29 cellular contexts compared by ENCODE assay signal in genomic region chr2:100800910-100801309, GRCh38. TPM values are rescaled to one million over a fixed set of nuclear protein-coding genes. Genes with fewer than 3 reads are reported as not detected.
DNase-seq lines count a peak whose midpoint lies in the region; ATAC-seq, FAIRE-seq and TF ChIP-seq lines count a peak whose summit lies in the region.
"Had no signal": no experiment of that assay in that cellular context is flagged by ENCODE, and none has a peak within 500 bp of the region (broad histone marks: within the 10 kb centered on the region; RNA-seq: fewer than 3 reads in every experiment).

No MANE protein-coding gene starts in this region.

- peaks cover 19% of the 10 kb centered on the region for H3K4me1 Mint-ChIP-seq in brain
- H3K4me1 Mint-ChIP-seq: activated naive CD8-positive, alpha-beta T cell treated with anti-CD3 and anti-CD28 coated beads, Interleukin-2, amount 50 U/mL, for 24 hours had no signal

- H3K9ac ChIP-seq in PC-3 (ENCODE audit: low read length) (no peak overlapping the region), keratinocyte (ENCODE audit: control insufficient read depth, extremely low read depth, insufficient read depth, low read length) (no peak overlapping the region), skeletal muscle satellite cell (ENCODE audit: low read depth, low read length) (peak overlapping the region; percentile 38)
- H3K9ac ChIP-seq: BLaER1 treated with 17β-estradiol and CSF1 and Interleukin-3, amounts not matched to agents 10 nM and 100 nM had no signal

- peaks cover 18% of the 10 kb centered on the region for H3K27me3 Mint-ChIP-seq in brain
- H3K27me3 Mint-ChIP-seq: activated naive CD8-positive, alpha-beta T cell treated with anti-CD3 and anti-CD28 coated beads, Interleukin-2, amount 50 U/mL, for 24 hours had no signal

- H2AFZ ChIP-seq in PC-3 (ENCODE audit: low read length) (no peak overlapping the region), keratinocyte (ENCODE audit: control insufficient read depth, low read length) (no peak overlapping the region)

- H3K27ac ChIP-seq in PC-3 (ENCODE audit: low read length) (no peak overlapping the region), keratinocyte (ENCODE audit: control insufficient read depth, insufficient read depth, low read length) (no peak overlapping the region), substantia nigra (ENCODE audit: low read depth, low read length, poor library complexity, severe bottlenecking) (no peak overlapping the region)
- H3K27ac ChIP-seq: BLaER1 treated with 17β-estradiol and CSF1 and Interleukin-3, amounts not matched to agents 10 nM and 100 nM; body of pancreas; psoas muscle; skin epidermis had no signal

- H3K9me1 ChIP-seq in keratinocyte (ENCODE audit: control insufficient read depth, extremely low read depth, insufficient read depth, low read length), result no peaks in the 10 kb centered on the region

- peak overlapping the region in 3 of 5 experiments; percentile 10 to 56 (median 44) for H3K27ac Mint-ChIP-seq in brain
- H3K27ac Mint-ChIP-seq: activated naive CD8-positive, alpha-beta T cell treated with anti-CD3 and anti-CD28 coated beads, Interleukin-2, amount 50 U/mL, for 24 hours; IgD-negative memory B cell had no signal

- H3K4me2 ChIP-seq in PC-3 (ENCODE audit: low read length) (no peak overlapping the region), keratinocyte (ENCODE audit: control insufficient read depth, extremely low read depth, insufficient read depth, low read depth, low read length) (peak overlapping the region; percentile 52), skeletal muscle satellite cell (ENCODE audit: low read length) (peak overlapping the region; percentile 41)
- H3K4me2 ChIP-seq: BLaER1 treated with 17β-estradiol and CSF1 and Interleukin-3, amounts not matched to agents 10 nM and 100 nM had no signal

- no peak overlapping the region for H3K4me3 Mint-ChIP-seq in brain
- H3K4me3 Mint-ChIP-seq: activated naive CD8-positive, alpha-beta T cell treated with anti-CD3 and anti-CD28 coated beads, Interleukin-2, amount 50 U/mL, for 24 hours; IgD-negative memory B cell; naive thymus-derived CD4-positive, alpha-beta T cell had no signal

- no peak overlapping the region for H3K4me3 ChIP-seq in PC-3 (ENCODE audit: low read length)
- no peak overlapping the region for H3K4me3 ChIP-seq in keratinocyte (ENCODE audit: control insufficient read depth in 2 of 3, extremely low read depth in 1 of 3, insufficient read depth in 2 of 3, low read depth in 1 of 3, low read length in 3 of 3)
- no peak overlapping the region for H3K4me3 ChIP-seq in skeletal muscle satellite cell (ENCODE audit: low read length)
- H3K4me3 ChIP-seq: BLaER1 treated with 17β-estradiol and CSF1 and Interleukin-3, amounts not matched to agents 10 nM and 100 nM; body of pancreas; psoas muscle; skin epidermis; transverse colon had no signal

- ATAC-seq in PC-3, result no peak
- ATAC-seq: activated naive CD8-positive, alpha-beta T cell treated with anti-CD3 and anti-CD28 coated beads, Interleukin-2, amount 50 U/mL, for 24 hours; left colon; naive thymus-derived CD4-positive, alpha-beta T cell; psoas muscle had no signal

- TF ChIP-seq CTCF in PC-3 (conservative IDR thresholded peaks at IDR 0.05; ENCODE audit: low read depth, low read length) (no peak), brain (conservative IDR thresholded peaks at IDR 0.05) (no peak), keratinocyte (optimal IDR thresholded peaks at IDR 0.05 in 1 of 3, IDR thresholded peaks at IDR 0.05 in 1 of 3, conservative IDR thresholded peaks at IDR 0.05 in 1 of 3; ENCODE audit: extremely low read depth in 1 of 3, insufficient read depth in 2 of 3, low read length in 3 of 3) (no peak), GM10266 (IDR thresholded peaks at IDR 0.05; ENCODE audit: control insufficient read depth, insufficient read depth, low read depth, missing control alignments) (no peak)

- CTCF ChIA-PET in PC-3 (lab: Charles Lee), result no interaction called here

- H3K79me2 ChIP-seq in PC-3 (ENCODE audit: low read length), result no peaks in the 10 kb centered on the region
- H3K79me2 ChIP-seq in keratinocyte (ENCODE audit: control insufficient read depth, insufficient read depth, low read length), result no peaks in the 10 kb centered on the region

- DNase-seq in PC-3 (no peak), keratinocyte (ENCODE audit: low read depth, low spot score) (no peak), substantia nigra (lab: John Stamatoyannopoulos, UW) (no peak), GM10266 (ENCODE audit: extremely low spot score) (no peak), NCI-H2227 (lab: John Stamatoyannopoulos, UW; ENCODE audit: unreplicated experiment) (no peak)
- no peak for DNase-seq in activated CD4-positive, alpha-beta T cell treated with anti-CD3 and anti-CD28 coated beads for 4 hours
- DNase-seq: activated CD4-positive, alpha-beta T cell treated with anti-CD3 and anti-CD28 coated beads for 48 hours; activated naive CD8-positive, alpha-beta T cell treated with anti-CD3 and anti-CD28 coated beads, Interleukin-2, amount 50 U/mL, for 24 hours; activated T-cell treated with anti-CD3 and anti-CD28 coated beads, Interleukin-2, amount 50 U/mL, for 48 hours; body of pancreas; COR-L47; effector CD4-positive, alpha-beta T cell; foreskin melanocyte; GDM1; left colon; mesendoderm; naive thymus-derived CD4-positive, alpha-beta T cell; NCI-H1092 treated with DMSO at 0.1 percent for 48 hours; NCI-H2029; NCI-H345; NCI-H748 treated with DMSO at 0.1 percent for 48 hours; psoas muscle; stimulated activated CD8-positive, alpha-beta memory T cell treated with anti-CD3 and anti-CD28 coated beads, Interleukin-4, amount 100 ng/mL, for 48 hours; transverse colon had no signal

- H3K36me3 ChIP-seq in PC-3 (ENCODE audit: low read depth, low read length) (no peaks in the 10 kb centered on the region), keratinocyte (ENCODE audit: control insufficient read depth in 2 of 2, extremely low read depth in 1 of 2, insufficient read depth in 2 of 2, low read length in 2 of 2) (no peaks in the 10 kb centered on the region), skeletal muscle satellite cell (ENCODE audit: insufficient read depth, low read length) (no peaks in the 10 kb centered on the region)
- H3K36me3 ChIP-seq: BLaER1 treated with 17β-estradiol and CSF1 and Interleukin-3, amounts not matched to agents 10 nM and 100 nM; transverse colon had no signal

- peak; percentile 48 for FAIRE-seq in keratinocyte (lab: Jason Lieb, UNC)

- peaks cover 0 to 5% (median 0%) of the 10 kb centered on the region in 5 experiments for H3K9me3 Mint-ChIP-seq in brain
- H3K9me3 Mint-ChIP-seq: activated naive CD8-positive, alpha-beta T cell treated with anti-CD3 and anti-CD28 coated beads, Interleukin-2, amount 50 U/mL, for 24 hours; naive thymus-derived CD4-positive, alpha-beta T cell had no signal

- H3F3A ChIP-seq in PC-3 (ENCODE audit: low read length, unreplicated experiment), result no peaks in the 10 kb centered on the region

- BruUV-seq in PC-3 (replicated peaks; lab: Mats Ljungman, UMichigan), result TSS peak; percentile 88

- H3K36me3 Mint-ChIP-seq in brain, result no peaks in the 10 kb centered on the region
- H3K36me3 Mint-ChIP-seq: IgD-negative memory B cell; naive thymus-derived CD4-positive, alpha-beta T cell had no signal

- H4K20me1 ChIP-seq in PC-3 (ENCODE audit: low read length) (no peaks in the 10 kb centered on the region), keratinocyte (ENCODE audit: control insufficient read depth, extremely low read depth, insufficient read depth, low read length) (no peaks in the 10 kb centered on the region)
- H4K20me1 ChIP-seq: BLaER1 treated with 17β-estradiol and CSF1 and Interleukin-3, amounts not matched to agents 10 nM and 100 nM had no signal

- intact Hi-C loops in PC-3 (cut with micrococcal nuclease), result loop anchor here (1.0 kb wide), 1 partner anchor 15 kb away; no protein-coding TSS in a partner anchor

- POLR2A ChIA-PET in PC-3 (lab: Charles Lee; ENCODE audit: unreplicated experiment), result interaction anchor here (1.6 kb wide), 1 partner anchor 18 kb away, joined by 7 read pairs; no protein-coding TSS in a partner anchor

- no peaks in the 10 kb centered on the region; the same call in 1 of the 2 replicates for H3K9me2 ChIP-seq in PC-3 (replicated peaks; ENCODE audit: low read length)

- H3K4me1 ChIP-seq in PC-3 (ENCODE audit: insufficient read depth, low read length) (peaks cover 11% of the 10 kb centered on the region), keratinocyte (ENCODE audit: control insufficient read depth, extremely low read depth, insufficient read depth, low read length) (peaks cover 23% of the 10 kb centered on the region), skeletal muscle satellite cell (ENCODE audit: control insufficient read depth, insufficient read depth, low read length) (peaks cover 18% of the 10 kb centered on the region)
- H3K4me1 ChIP-seq: BLaER1 treated with 17β-estradiol and CSF1 and Interleukin-3, amounts not matched to agents 10 nM and 100 nM; body of pancreas; psoas muscle had no signal

- H3K27me3 ChIP-seq in PC-3 (ENCODE audit: low read length), result no peaks in the 10 kb centered on the region
- no peaks in the 10 kb centered on the region for H3K27me3 ChIP-seq in keratinocyte (ENCODE audit: control insufficient read depth, extremely low read depth, insufficient read depth, low read length)
- H3K27me3 ChIP-seq in skeletal muscle satellite cell (ENCODE audit: control insufficient read depth, insufficient read depth, low read length), result no peaks in the 10 kb centered on the region
- H3K27me3 ChIP-seq: BLaER1 treated with 17β-estradiol and CSF1 and Interleukin-3, amounts not matched to agents 10 nM and 100 nM; body of pancreas; transverse colon had no signal

- dilution Hi-C loops in keratinocyte (cut with MboI; ENCODE audit: extremely low pct_ligation_motif_present, low sequenced_read_pairs), result no loop called here

- H3K9me3 ChIP-seq in PC-3 (ENCODE audit: low read length), result no peaks in the 10 kb centered on the region
- H3K9me3 ChIP-seq in keratinocyte (ENCODE audit: control insufficient read depth, low read depth, low read length), result no peaks in the 10 kb centered on the region
- H3K9me3 ChIP-seq in skeletal muscle satellite cell (replicated peaks; ENCODE audit: low read length), result no peaks in the 10 kb centered on the region
- H3K9me3 ChIP-seq: body of pancreas, psoas muscle, transverse colon had no signal

RNA-seq across cellular contexts. Expression of gene NPAS2, which starts 19.0 kb away (rescaled TPM):
- total RNA-seq in PC-3 (2014; rRNA removed), result 54.8 and 55.4 TPM in 2 replicates
- 5.3 TPM for polyA plus RNA-seq in brain (ENCODE audit: insufficient read depth, low read depth, low replicate concordance)
- polyA plus RNA-seq in keratinocyte, result 14.9 to 24.0 TPM (median 17.7 TPM) in 3 replicates
- 47.5 TPM for polyA plus RNA-seq in keratinocyte (2011; ENCODE audit: low read depth)
- 32.0 and 43.6 TPM in 2 replicates for polyA plus RNA-seq in keratinocyte (2011; cell fraction: cytosol; rRNA removed)
- 56.1 and 69.6 TPM in 2 replicates for polyA plus RNA-seq in keratinocyte (2011; cell fraction: nucleus; rRNA removed)
- polyA plus RNA-seq in keratinocyte (2012; ENCODE audit: low replicate concordance), result 31.1 and 41.1 TPM in 2 replicates
- 35.9 to 47.4 TPM (median 37.5 TPM) in 3 replicates for polyA minus RNA-seq in keratinocyte
- polyA minus RNA-seq in keratinocyte (2011; cell fraction: cytosol; rRNA and poly(A)+ RNA removed), result 43.9 TPM
- 35.5 and 64.7 TPM in 2 replicates for polyA minus RNA-seq in keratinocyte (2011; cell fraction: nucleus; rRNA and poly(A)+ RNA removed)
- 7.4 and 8.9 TPM in 2 replicates for total RNA-seq in skeletal muscle satellite cell (2012; rRNA removed)
